In the genomic region with DNA sequence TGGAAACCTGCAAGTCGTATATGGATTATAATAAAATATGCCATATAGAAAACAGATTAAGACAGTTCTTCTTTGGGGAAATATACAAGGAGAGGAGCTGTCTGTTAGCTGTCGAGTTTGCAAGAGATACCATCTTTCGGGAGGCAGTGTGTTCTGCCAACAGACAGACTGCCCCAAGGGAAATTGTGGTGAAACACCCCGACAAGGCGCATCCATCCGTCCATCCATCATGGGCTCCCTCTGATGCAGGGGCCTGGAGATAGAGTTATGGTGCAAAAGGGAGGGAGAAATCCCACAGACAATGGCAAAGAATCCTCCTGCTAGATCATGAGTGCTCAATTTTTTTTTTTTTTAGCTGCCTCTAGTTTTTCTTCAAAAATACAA, we compare ENCODE assay signal across 17 cellular contexts.
A peak's percentile ranks its signal among the peaks of the same experiment; 100 is the strongest.
DNase-seq lines count a peak whose midpoint lies in the region; ATAC-seq and TF ChIP-seq lines count a peak whose summit lies in the region.
"Had no signal": no experiment of that assay in that cellular context is flagged by ENCODE, and none has a peak within 500 bp of the region (broad histone marks: within the 10 kb centered on the region; RNA-seq: fewer than 3 reads in every experiment).

No MANE protein-coding gene starts in this region.

- peaks cover 0 to 32% of the 10 kb centered on the region in 2 donors for H3K4me1 ChIP-seq in right atrium auricular region
- no peaks in the 10 kb centered on the region for H3K4me1 ChIP-seq in uterus

- H3K27ac ChIP-seq in right atrium auricular region, result no peak overlapping the region
- no peak overlapping the region for H3K27ac ChIP-seq in coronary artery
- no peak overlapping the region for H3K27ac ChIP-seq in uterus
- H3K27ac ChIP-seq: PC-9 had no signal

- ATAC-seq in Right ventricle myocardium superior (ENCODE audit: poor library complexity) (no peak), esophagus mucosa (no peak)
- ATAC-seq: HCT116, Right ventricle myocardium inferior had no signal

- H3K9me3 ChIP-seq in right atrium auricular region (no peaks in the 10 kb centered on the region), uterus (no peaks in the 10 kb centered on the region)

- H3K9me3 Mint-ChIP-seq in HFFc6 (no peaks in the 10 kb centered on the region), type B pancreatic cell (no peaks in the 10 kb centered on the region)

- peak overlapping the region; percentile 41; the same call in 1 of the 2 replicates for H3K27ac Mint-ChIP-seq in HFFc6
- H3K27ac Mint-ChIP-seq in type B pancreatic cell, result no peak overlapping the region
- H3K27ac Mint-ChIP-seq: CD4-positive, alpha-beta memory T cell had no signal

- TF ChIP-seq CTCF in right atrium auricular region (IDR thresholded peaks at IDR 0.05), result no peak
- TF ChIP-seq CTCF in HFFc6 (IDR thresholded peaks at IDR 0.05), result no peak
- no peak for TF ChIP-seq CTCF in coronary artery (IDR thresholded peaks at IDR 0.05)
- TF ChIP-seq CTCF in type B pancreatic cell (conservative IDR thresholded peaks at IDR 0.05), result no peak
- no peak for TF ChIP-seq CTCF in uterus (IDR thresholded peaks at IDR 0.05)

- H3K4me3 ChIP-seq in right atrium auricular region, result no peak overlapping the region
- H3K4me3 ChIP-seq in coronary artery, result no peak overlapping the region
- H3K4me3 ChIP-seq in uterus, result no peak overlapping the region
- H3K4me3 ChIP-seq: PC-9 had no signal

- TF ChIP-seq POLR2A in uterus (IDR thresholded peaks at IDR 0.05), result no peak

- H3K36me3 Mint-ChIP-seq in HFFc6 (ENCODE audit: low read depth), result peaks cover 11% of the 10 kb centered on the region
- no peaks in the 10 kb centered on the region for H3K36me3 Mint-ChIP-seq in type B pancreatic cell
- H3K36me3 Mint-ChIP-seq: CD4-positive, alpha-beta memory T cell had no signal

- H3K4me3 Mint-ChIP-seq in HFFc6, result peak overlapping the region; percentile 51
- H3K4me3 Mint-ChIP-seq in type B pancreatic cell, result peak overlapping the region; percentile 46
- H3K4me3 Mint-ChIP-seq: CD4-positive, alpha-beta memory T cell had no signal

- H3K4me1 Mint-ChIP-seq in HFFc6 (ENCODE audit: low read depth) (peaks cover 39% of the 10 kb centered on the region), type B pancreatic cell (ENCODE audit: unreplicated experiment) (peaks cover 16% of the 10 kb centered on the region)
- H3K4me1 Mint-ChIP-seq: CD4-positive, alpha-beta memory T cell had no signal

- intact Hi-C loops in Right ventricle myocardium superior (cut with DNase I) (no loop called here), uterus (cut with DNase I; ENCODE audit: low total_unique reads) (no loop called here)

- H3K36me3 ChIP-seq in right atrium auricular region (no peaks in the 10 kb centered on the region), uterus (no peaks in the 10 kb centered on the region)

- peaks cover 3% of the 10 kb centered on the region; the same call in 1 of the 2 replicates for H3K27me3 Mint-ChIP-seq in HFFc6 (ENCODE audit: insufficient read depth)
- peaks cover 50% of the 10 kb centered on the region for H3K27me3 Mint-ChIP-seq in type B pancreatic cell
- H3K27me3 Mint-ChIP-seq: CD4-positive, alpha-beta memory T cell had no signal

- DNase-seq in right atrium auricular region (ENCODE audit: low spot score), result peak; percentile 30
- no peak for DNase-seq in Right ventricle myocardium superior
- peak; percentile 18 for DNase-seq in HFFc6
- peak; percentile 29 for DNase-seq in coronary artery (ENCODE audit: low spot score)
- no peak for DNase-seq in type B pancreatic cell (ENCODE audit: extremely low spot score, unreplicated experiment)
- no peak for DNase-seq in NCI-H1436 treated with DMSO at 0.1 percent for 48 hours (lab: John Stamatoyannopoulos, UW)
- DNase-seq in uterus, result no peak
- DNase-seq: AML-193; CD4-positive, alpha-beta memory T cell; DND-41; NCI-H1436; NCI-H345; NCI-H69; PC-9 had no signal

- H3K27me3 ChIP-seq in right atrium auricular region, result no peaks in the 10 kb centered on the region
- no peaks in the 10 kb centered on the region for H3K27me3 ChIP-seq in uterus

Comparison
In these comparisons a context has a peak if more than half of its experiments do, and no peak if none do; other contexts are left out.
1. DNase-seq: peak in right atrium auricular region (single experiment), HFFc6 (single experiment) and coronary artery (single experiment); none in Right ventricle myocardium superior (single experiment), type B pancreatic cell (single experiment), NCI-H1436 treated with DMSO at 0.1 percent for 48 hours (single experiment) and uterus (0 of 2).